ENCODE assay signal across 8 cellular contexts in the genomic region with DNA sequence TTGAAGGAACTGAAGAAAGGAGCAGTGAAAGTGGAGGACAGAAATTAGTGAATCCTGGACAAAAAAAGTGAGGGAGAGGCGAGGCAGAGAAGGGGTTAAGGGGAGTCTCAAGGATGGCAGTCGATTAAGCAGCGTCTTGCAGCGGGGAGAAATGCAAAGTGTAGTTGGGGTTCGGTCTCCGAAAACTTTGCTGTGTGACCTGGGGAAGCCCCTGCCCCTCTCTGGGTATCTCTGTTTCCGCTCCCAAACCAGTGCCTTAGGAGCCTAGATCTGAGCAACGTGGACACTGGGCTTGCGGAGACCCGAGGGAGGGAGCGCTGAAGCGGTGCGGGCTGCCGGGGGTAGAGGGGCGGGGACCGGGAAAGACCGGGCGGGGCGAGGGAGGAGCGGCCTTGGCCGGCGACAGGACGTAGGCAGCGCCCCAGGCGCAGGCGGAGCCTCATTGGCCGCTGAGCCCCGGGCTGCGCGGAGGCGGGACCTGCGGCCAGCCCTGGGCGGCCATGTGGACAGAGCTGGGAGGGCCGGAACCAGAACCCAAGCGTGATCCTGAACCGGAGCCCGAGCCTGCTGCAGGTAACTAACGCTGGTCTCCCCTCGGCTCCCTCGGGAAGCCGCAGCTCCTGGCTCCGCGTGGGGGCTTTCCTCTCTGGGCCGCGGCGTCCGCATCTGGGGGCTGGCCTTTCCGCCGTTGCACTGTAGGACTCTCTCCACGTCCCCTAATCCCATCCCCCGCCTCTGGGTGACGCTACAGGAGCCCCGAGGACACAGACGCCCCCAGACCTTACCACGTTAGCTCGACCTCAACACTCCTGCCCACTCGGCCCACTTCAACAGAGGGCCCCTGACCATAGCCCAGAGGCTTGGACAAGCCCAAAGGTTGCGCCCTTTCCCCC. TPM values are rescaled to one million over a fixed set of nuclear protein-coding genes. Genes with fewer than 3 reads are reported as not detected.
DNase-seq lines count a peak whose midpoint lies in the region; ATAC-seq and TF ChIP-seq lines count a peak whose summit lies in the region.

A gene (plus strand): TSS at position 468 of the 893 bp plus-strand sequence. CDS start 3,047 bp downstream, outside the sequence.

- H3K27me3 ChIP-seq in gastroesophageal sphincter (no peaks in the 10 kb centered on the region), neutrophil (peaks cover 19% of the 10 kb centered on the region), suprapubic skin (no peaks in the 10 kb centered on the region)

- H3K9me3 ChIP-seq in gastroesophageal sphincter: no peaks in the 10 kb centered on the region
- no peaks in the 10 kb centered on the region for H3K9me3 ChIP-seq in neutrophil
- no peaks in the 10 kb centered on the region for H3K9me3 ChIP-seq in suprapubic skin

- TF ChIP-seq EP300 in Ishikawa (IDR thresholded peaks at IDR 0.05; ENCODE audit: borderline replicate concordance) (no peak), gastroesophageal sphincter (IDR thresholded peaks at IDR 0.05) (no peak), suprapubic skin (IDR thresholded peaks at IDR 0.05) (no peak)

- no peak for TF ChIP-seq RAD21 in Ishikawa (IDR thresholded peaks at IDR 0.05; ENCODE audit: low read depth)

- WGBS in gastroesophageal sphincter (ENCODE audit: low coverage in 1 of 2), 2 donors: 0 to 1% methylated on average over 6 to 9 of the region's 58 CpGs
- 2% methylated on average over 36 of the region's 58 CpGs for WGBS in suprapubic skin

- peak within 1 kb of the TSS; percentile 74 for H3K4me3 ChIP-seq in gastroesophageal sphincter
- H3K4me3 ChIP-seq in neutrophil (ENCODE audit: low read depth in 1 of 2, low read length in 1 of 2): peak within 1 kb of the TSS; percentile 45 to 65
- H3K4me3 ChIP-seq in suprapubic skin: peak within 1 kb of the TSS; percentile 58

- DNase-seq in EL (peak; percentile 89), SHP77 (lab: John Stamatoyannopoulos, UW) (peak; percentile 50 to 70), activated gamma-delta T cell treated with Interleukin-2 at 50 U/mL for 16 hours (peak; percentile 63), suprapubic skin (ENCODE audit: low spot score in 2 of 2) (peak; percentile 86 to 87)

- H3K36me3 ChIP-seq in gastroesophageal sphincter (peaks cover 0 to 24% of the 10 kb centered on the region in 2 donors), neutrophil (no peaks in the 10 kb centered on the region), suprapubic skin (peaks cover 17% of the 10 kb centered on the region)

- ATAC-seq in GM21619 (IDR thresholded peaks at IDR 0.05; ENCODE audit: unreplicated experiment): peak; percentile 99
- ATAC-seq in gastroesophageal sphincter: peak; percentile 95

- H3K4me1 ChIP-seq in gastroesophageal sphincter (peaks cover 2 to 84% (median 6%) of the 10 kb centered on the region in 3 donors), neutrophil (ENCODE audit: control insufficient read depth in 1 of 2, insufficient read depth in 1 of 2, low read depth in 1 of 2, low read length in 1 of 2) (peaks cover 10% of the 10 kb centered on the region in 2 experiments), suprapubic skin (peaks cover 27% of the 10 kb centered on the region)

- TF ChIP-seq POLR2A in gastroesophageal sphincter (IDR thresholded peaks at IDR 0.05) (peak; percentile 86 to 88), suprapubic skin (IDR thresholded peaks at IDR 0.05) (no peak)

- TF ChIP-seq CTCF in gastroesophageal sphincter (IDR thresholded peaks at IDR 0.05): peak in 2 of 4 experiments; percentile 11 to 38
- no peak for TF ChIP-seq CTCF in neutrophil (IDR thresholded peaks at IDR 0.05)
- TF ChIP-seq CTCF in suprapubic skin (IDR thresholded peaks at IDR 0.05): no peak

- peak within 1 kb of the TSS; percentile 73 to 93 (median 88) for H3K27ac ChIP-seq in gastroesophageal sphincter
- no peak within 1 kb of the TSS for H3K27ac ChIP-seq in neutrophil
- no peak within 1 kb of the TSS for H3K27ac ChIP-seq in suprapubic skin

TF ChIP-seq in Ishikawa, 13 proteins besides CTCF, POLR2A, EP300 and RAD21:
- no peak for TF ChIP-seq TCF12 (IDR thresholded peaks at IDR 0.05; ENCODE audit: low read depth)
- peak; percentile 57 for TF ChIP-seq YY1 (IDR thresholded peaks at IDR 0.05; ENCODE audit: low read depth)
- peak; percentile 33; the same call in 1 of the 2 replicates for TF ChIP-seq EGR1 (IDR thresholded peaks at IDR 0.05)
- no peak for TF ChIP-seq CREB1 (IDR thresholded peaks at IDR 0.05; ENCODE audit: low read depth)
- TF ChIP-seq ZBTB7A (IDR thresholded peaks at IDR 0.05; ENCODE audit: low read depth): peak; percentile 75
- no peak for TF ChIP-seq NFIC (IDR thresholded peaks at IDR 0.05)
- TF ChIP-seq CEBPB (IDR thresholded peaks at IDR 0.05): no peak
- no peak; the same call in 1 of the 2 replicates for TF ChIP-seq TAF1 (IDR thresholded peaks at IDR 0.05; ENCODE audit: low read depth)
- TF ChIP-seq TEAD4 (IDR thresholded peaks at IDR 0.05): no peak
- no peak for TF ChIP-seq FOXM1 (IDR thresholded peaks at IDR 0.05; ENCODE audit: borderline replicate concordance, low read depth)
- TF ChIP-seq, protein P1, sequence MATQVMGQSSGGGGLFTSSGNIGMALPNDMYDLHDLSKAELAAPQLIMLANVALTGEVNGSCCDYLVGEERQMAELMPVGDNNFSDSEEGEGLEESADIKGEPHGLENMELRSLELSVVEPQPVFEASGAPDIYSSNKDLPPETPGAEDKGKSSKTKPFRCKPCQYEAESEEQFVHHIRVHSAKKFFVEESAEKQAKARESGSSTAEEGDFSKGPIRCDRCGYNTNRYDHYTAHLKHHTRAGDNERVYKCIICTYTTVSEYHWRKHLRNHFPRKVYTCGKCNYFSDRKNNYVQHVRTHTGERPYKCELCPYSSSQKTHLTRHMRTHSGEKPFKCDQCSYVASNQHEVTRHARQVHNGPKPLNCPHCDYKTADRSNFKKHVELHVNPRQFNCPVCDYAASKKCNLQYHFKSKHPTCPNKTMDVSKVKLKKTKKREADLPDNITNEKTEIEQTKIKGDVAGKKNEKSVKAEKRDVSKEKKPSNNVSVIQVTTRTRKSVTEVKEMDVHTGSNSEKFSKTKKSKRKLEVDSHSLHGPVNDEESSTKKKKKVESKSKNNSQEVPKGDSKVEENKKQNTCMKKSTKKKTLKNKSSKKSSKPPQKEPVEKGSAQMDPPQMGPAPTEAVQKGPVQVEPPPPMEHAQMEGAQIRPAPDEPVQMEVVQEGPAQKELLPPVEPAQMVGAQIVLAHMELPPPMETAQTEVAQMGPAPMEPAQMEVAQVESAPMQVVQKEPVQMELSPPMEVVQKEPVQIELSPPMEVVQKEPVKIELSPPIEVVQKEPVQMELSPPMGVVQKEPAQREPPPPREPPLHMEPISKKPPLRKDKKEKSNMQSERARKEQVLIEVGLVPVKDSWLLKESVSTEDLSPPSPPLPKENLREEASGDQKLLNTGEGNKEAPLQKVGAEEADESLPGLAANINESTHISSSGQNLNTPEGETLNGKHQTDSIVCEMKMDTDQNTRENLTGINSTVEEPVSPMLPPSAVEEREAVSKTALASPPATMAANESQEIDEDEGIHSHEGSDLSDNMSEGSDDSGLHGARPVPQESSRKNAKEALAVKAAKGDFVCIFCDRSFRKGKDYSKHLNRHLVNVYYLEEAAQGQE (IDR thresholded peaks at IDR 0.05; ENCODE audit: low read depth): no peak
- TF ChIP-seq, protein P2, sequence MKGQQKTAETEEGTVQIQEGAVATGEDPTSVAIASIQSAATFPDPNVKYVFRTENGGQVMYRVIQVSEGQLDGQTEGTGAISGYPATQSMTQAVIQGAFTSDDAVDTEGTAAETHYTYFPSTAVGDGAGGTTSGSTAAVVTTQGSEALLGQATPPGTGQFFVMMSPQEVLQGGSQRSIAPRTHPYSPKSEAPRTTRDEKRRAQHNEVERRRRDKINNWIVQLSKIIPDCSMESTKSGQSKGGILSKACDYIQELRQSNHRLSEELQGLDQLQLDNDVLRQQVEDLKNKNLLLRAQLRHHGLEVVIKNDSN (IDR thresholded peaks at IDR 0.05): peak; percentile 50
- TF ChIP-seq, protein P3, sequence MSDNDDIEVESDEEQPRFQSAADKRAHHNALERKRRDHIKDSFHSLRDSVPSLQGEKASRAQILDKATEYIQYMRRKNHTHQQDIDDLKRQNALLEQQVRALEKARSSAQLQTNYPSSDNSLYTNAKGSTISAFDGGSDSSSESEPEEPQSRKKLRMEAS (IDR thresholded peaks at IDR 0.05): peak; percentile 88
TF ChIP-seq in Ishikawa: peak in this region for 5.

RNA-seq across cellular contexts. Expression of the gene that starts here (rescaled TPM):
- total RNA-seq in gastroesophageal sphincter (100 to 1,000 TPM; 130 to 432 (median 156) TPM), suprapubic skin (1 to 10 TPM; 2.2 to 4.3 (median 3.4) TPM)

Comparison
In these comparisons a context has a peak if more than half of its experiments do, and no peak if none do; other contexts are left out.
1. RNA of the gene that starts here (total RNA-seq): 130 to 432 TPM in gastroesophageal sphincter; 2.2 to 4.3 TPM in suprapubic skin; every median in the first group is over 10 times any median in the second.
2. H3K27ac ChIP-seq: peak in gastroesophageal sphincter (4 of 4); none in neutrophil (single experiment) and suprapubic skin (single experiment).
3. POLR2A ChIP-seq: peak in gastroesophageal sphincter (2 of 2); none in suprapubic skin (0 of 2).
4. Peak in every context shown above with its lines, with median percentiles within 50 percentile points of each other: DNase-seq and H3K4me3 ChIP-seq.